29 cellular contexts compared by ENCODE assay signal in the genomic region with DNA sequence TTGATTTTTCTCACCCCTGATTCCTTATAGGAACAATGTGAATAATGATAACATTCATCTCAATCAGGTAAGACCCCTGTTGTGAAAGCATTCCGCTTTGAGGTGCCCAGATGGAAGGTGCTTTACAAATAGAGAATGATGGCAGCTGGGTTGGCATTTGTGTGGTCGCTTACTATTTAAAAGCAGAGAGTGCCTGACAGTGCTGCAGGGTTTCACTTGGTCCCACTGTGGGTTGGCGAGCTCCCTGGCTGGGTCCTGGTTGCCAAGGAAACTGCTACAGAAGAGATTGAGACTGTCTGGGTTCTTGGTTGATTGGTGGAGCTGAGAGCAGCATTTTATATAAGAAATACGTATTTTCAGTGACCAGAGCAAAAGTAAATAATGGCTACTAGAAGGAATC.
"Had no signal": no experiment of that assay in that cellular context is flagged by ENCODE, and none has a peak within 500 bp of the region (broad histone marks: within the 10 kb centered on the region; RNA-seq: fewer than 3 reads in every experiment).

No MANE protein-coding gene starts in this region.

- H3K4me3 Mint-ChIP-seq: activated B cell treated with CpG ODN at 0.5 μM for 24 hours; activated CD8-positive, alpha-beta T cell treated with anti-CD3 and anti-CD28 coated beads for 36 hours; activated naive CD8-positive, alpha-beta T cell; activated T-helper 1 cell treated with anti-CD3 and anti-CD28 coated beads, Interleukin-12 subunit alpha, Interleukin-12 subunit beta, Interleukin-2, Interleukin-4 antibody, amounts not matched to agents 30 ng/mL and 10 ng/mL and 1 ng/mL, durations not matched to agents 14 hours and 24 hours and 36 hours; central memory CD8-positive, alpha-beta T cell; T-helper 17 cell; T-helper 2 cell treated with Interferon-gamma antibody and Interleukin-4, amounts not matched to agents 5 μg/mL and 100 μg/mL, for 36 hours had no signal

- H3K4me1 ChIP-seq: colonic mucosa had no signal

- H3K4me1 Mint-ChIP-seq: central memory CD8-positive, alpha-beta T cell; T-helper 17 cell had no signal

- H3K27me3 Mint-ChIP-seq: activated naive CD8-positive, alpha-beta T cell had no signal

- H3K36me3 ChIP-seq: brain microvascular endothelial cell, colonic mucosa, esophagus squamous epithelium, WERI-Rb-1 had no signal

- ATAC-seq: activated CD4-positive, CD25-positive, alpha-beta regulatory T cell treated with anti-CD3 and anti-CD28 coated beads, Interleukin-2, amount 50 U/mL, for 24 hours; activated CD8-positive, alpha-beta T cell treated with anti-CD3 and anti-CD28 coated beads for 36 hours; T-helper 17 cell had no signal

- H3K27ac Mint-ChIP-seq: activated B cell treated with CpG ODN at 0.5 μM for 24 hours; activated CD8-positive, alpha-beta T cell treated with anti-CD3 and anti-CD28 coated beads for 36 hours; activated naive CD8-positive, alpha-beta T cell; activated T-helper 1 cell treated with anti-CD3 and anti-CD28 coated beads, Interleukin-12 subunit alpha, Interleukin-12 subunit beta, Interleukin-2, Interleukin-4 antibody, amounts not matched to agents 30 ng/mL and 10 ng/mL and 1 ng/mL, durations not matched to agents 14 hours and 24 hours and 36 hours; activated T-helper 2 cell treated with anti-CD3 and anti-CD28 coated beads, Interferon-gamma antibody, Interleukin-2, Interleukin-4, amounts not matched to agents 10 μg/mL and 5 μg/mL and 100 μg/mL, durations not matched to agents 14 hours and 24 hours and 36 hours; T-helper 17 cell; T-helper 2 cell treated with Interferon-gamma antibody and Interleukin-4, amounts not matched to agents 5 μg/mL and 100 μg/mL, for 36 hours had no signal

- H3K27ac ChIP-seq: brain microvascular endothelial cell, colonic mucosa, epithelial cell of prostate, esophagus squamous epithelium, WERI-Rb-1 had no signal

- H3K4me3 ChIP-seq: colonic mucosa, esophagus squamous epithelium had no signal

- H3K27me3 ChIP-seq: brain microvascular endothelial cell, colonic mucosa had no signal

- H3K9me3 Mint-ChIP-seq: activated B cell treated with CpG ODN at 0.5 μM for 24 hours; activated CD8-positive, alpha-beta T cell treated with anti-CD3 and anti-CD28 coated beads for 36 hours; activated T-helper 1 cell treated with anti-CD3 and anti-CD28 coated beads, Interleukin-12 subunit alpha, Interleukin-12 subunit beta, Interleukin-2, Interleukin-4 antibody, amounts not matched to agents 30 ng/mL and 10 ng/mL and 1 ng/mL, durations not matched to agents 14 hours and 24 hours and 36 hours; activated T-helper 2 cell treated with anti-CD3 and anti-CD28 coated beads, Interferon-gamma antibody, Interleukin-2, Interleukin-4, amounts not matched to agents 10 μg/mL and 5 μg/mL and 100 μg/mL, durations not matched to agents 14 hours and 24 hours and 36 hours; central memory CD8-positive, alpha-beta T cell; T-helper 2 cell treated with Interferon-gamma antibody and Interleukin-4, amounts not matched to agents 5 μg/mL and 100 μg/mL, for 36 hours had no signal

- H3K36me3 Mint-ChIP-seq: activated naive CD8-positive, alpha-beta T cell had no signal

- H3K9me3 ChIP-seq: colonic mucosa, esophagus squamous epithelium had no signal

- DNase-seq: activated B cell treated with CpG ODN at 0.5 μM for 24 hours; activated CD4-positive, alpha-beta T cell treated with anti-CD3 and anti-CD28 coated beads for 48 hours; activated CD4-positive, alpha-beta T cell treated with anti-CD3 and anti-CD28 coated beads, Interleukin-2, amount 50 U/mL, for 1 hour; activated CD4-positive, alpha-beta T cell treated with anti-CD3 and anti-CD28 coated beads, Interleukin-2, amount 50 U/mL, for 48 hours; activated CD8-positive, alpha-beta memory T cell treated with anti-CD3 and anti-CD28 coated beads for 24 hours; activated CD8-positive, alpha-beta memory T cell treated with anti-CD3 and anti-CD28 coated beads, Interleukin-2, amount 50 U/mL, for 4 hours; activated CD8-positive, alpha-beta T cell treated with anti-CD3 and anti-CD28 coated beads for 36 hours; activated gamma-delta T cell; activated naive CD4-positive, alpha-beta T cell; activated naive CD4-positive, alpha-beta T cell treated with anti-CD3 and anti-CD28 coated beads, Interleukin-2, amount 50 U/mL, for 16 hours; activated T-cell treated with anti-CD3 and anti-CD28 coated beads, Interleukin-2, amount 50 U/mL, for 1 hour; activated T-cell treated with anti-CD3 and anti-CD28 coated beads, Interleukin-2, amount 50 U/mL, for 48 hours; amniotic stem cell; brain microvascular endothelial cell; colonic mucosa; effector CD8-positive, alpha-beta T cell; esophagus squamous epithelium; foreskin melanocyte; head of caudate nucleus; hippocampal formation; T-helper 17 cell; WERI-Rb-1 had no signal
